ENCODE assay signal across 9 cellular contexts in genomic region chr4:88012652-88013051, GRCh38. TPM values are rescaled to one million over a fixed set of nuclear protein-coding genes. Genes with fewer than 3 reads are reported as not detected.
DNase-seq lines count a peak whose midpoint lies in the region; ATAC-seq lines count a peak whose summit lies in the region.
"Had no signal": no experiment of that assay in that cellular context is flagged by ENCODE, and none has a peak within 500 bp of the region (broad histone marks: within the 10 kb centered on the region; RNA-seq: fewer than 3 reads in every experiment).

No MANE protein-coding gene starts in this region.

- DNase-seq in SIG-M5 (lab: John Stamatoyannopoulos, UW) (peak; percentile 6), aorta (no peak), cerebellar nuclear complex (lab: John Stamatoyannopoulos, UW) (no peak), NCI-H1092 treated with DMSO at 0.1 percent for 48 hours (lab: John Stamatoyannopoulos, UW) (no peak), inferior parietal cortex (ENCODE audit: extremely low spot score) (no peak)
- DNase-seq: NCI-H1694 had no signal

- ATAC-seq in GM19452 (IDR thresholded peaks at IDR 0.05; ENCODE audit: unreplicated experiment) (peak; percentile 45), HG03095 (IDR thresholded peaks at IDR 0.05; ENCODE audit: unreplicated experiment) (peak; percentile 55), aorta (ENCODE audit: low FRiP score) (no peak)
- ATAC-seq: sciatic nerve had no signal

- H3K27ac ChIP-seq in aorta (ENCODE audit: low read depth in 1 of 2, low read length in 2 of 2), result peak overlapping the region; percentile 19 to 83

- intact Hi-C loops in aorta (cut with DNase I), result loop anchor here in 1 of 2 donors (10.0 kb wide), 1 partner anchor 488 kb away; the partner anchor contains the start of gene SPARCL1

- H3K9me3 ChIP-seq in aorta (ENCODE audit: control insufficient read depth, low read length), result no peaks in the 10 kb centered on the region

- H3K4me3 ChIP-seq in aorta (ENCODE audit: low read length in 2 of 2), result peak overlapping the region; percentile 17 to 51

- WGBS in aorta, 2 donors, result 7 to 9% methylated on average over 4 of the region's 4 CpGs

- no peaks in the 10 kb centered on the region for H3K36me3 ChIP-seq in aorta (ENCODE audit: control insufficient read depth in 1 of 2, insufficient read depth in 2 of 2, low read length in 1 of 2)

- H3K27me3 ChIP-seq in aorta (ENCODE audit: control insufficient read depth in 1 of 2, insufficient read depth in 2 of 2, low read length in 1 of 2), result no peaks in the 10 kb centered on the region

- peaks cover 4 to 8% of the 10 kb centered on the region in 2 donors for H3K4me1 ChIP-seq in aorta (ENCODE audit: control insufficient read depth in 1 of 2, insufficient read depth in 2 of 2, low read length in 2 of 2)

RNA-seq across cellular contexts. Expression of gene PKD2, which starts 5.2 kb away (rescaled TPM):
- 100 to 1,000 TPM; 132 to 311 TPM for total RNA-seq in aorta
- polyA plus RNA-seq in aorta, result 10 to 100 TPM; 62.7 to 87.3 TPM

RNA-seq across cellular contexts. Expression of gene SPP1, which starts 37.1 kb away (rescaled TPM):
- 100 to 1,000 TPM; 180 to 199 TPM for total RNA-seq in aorta
- 10 to 100 TPM in 1 of 2 donors, 1 to 10 TPM in 1; 3.7 to 89.2 TPM for polyA plus RNA-seq in aorta
